In genomic region chr9:136095028-136095494, GRCh38 we compare ENCODE assay signal across 7 cellular contexts. TPM values are rescaled to one million over a fixed set of nuclear protein-coding genes. Genes with fewer than 3 reads are reported as not detected.
A peak's percentile ranks its signal among the peaks of the same experiment; 100 is the strongest.
DNase-seq lines count a peak whose midpoint lies in the region; ATAC-seq and TF ChIP-seq lines count a peak whose summit lies in the region.

Gene NACC2, minus strand, starts transcription at chr9:136095289. Its CDS starts 44,768 bp downstream, at chr9:136050521.

- ATAC-seq in psoas muscle (peak; percentile 22 to 50 (median 45)), HG03039 (IDR thresholded peaks at IDR 0.05; ENCODE audit: unreplicated experiment) (no peak)

- WGBS in psoas muscle, 3 donors = 1% methylated on average over 78 of the region's 78 CpGs; no CpG with 5 or more reads in 2 of the 3 donors

- H3K4me1 ChIP-seq in right atrium auricular region (peaks cover 0 to 62% of the 10 kb centered on the region in 2 donors), psoas muscle (peaks cover 41% of the 10 kb centered on the region)

- H3K36me3 ChIP-seq in right atrium auricular region (no peaks in the 10 kb centered on the region), psoas muscle (ENCODE audit: insufficient read depth in 1 of 2, low read depth in 1 of 2) (no peaks in the 10 kb centered on the region)

- H3K4me3 ChIP-seq in right atrium auricular region (peak within 1 kb of the TSS; percentile 90 to 91), psoas muscle (peak within 1 kb of the TSS; percentile 71)

- peak; percentile 78 for DNase-seq in GM13977 (ENCODE audit: low spot score)
- DNase-seq in NCI-H510A treated with DMSO at 0.1 percent for 48 hours (lab: John Stamatoyannopoulos, UW) = peak; percentile 38
- no peak for DNase-seq in right atrium auricular region (ENCODE audit: low spot score)
- DNase-seq in psoas muscle = peak; percentile 79 to 89
- no peak for DNase-seq in central memory CD4-positive, alpha-beta T cell

- peak within 1 kb of the TSS; percentile 59 for H3K27ac ChIP-seq in angular gyrus (ENCODE audit: low read depth, low read length)
- peak within 1 kb of the TSS; percentile 91 to 99 for H3K27ac ChIP-seq in right atrium auricular region
- H3K27ac ChIP-seq in psoas muscle = peak within 1 kb of the TSS; percentile 93

- TF ChIP-seq CTCF in GM13977 (IDR thresholded peaks at IDR 0.05; ENCODE audit: extremely low read depth, insufficient read depth, missing control alignments) = no peak
- TF ChIP-seq CTCF in right atrium auricular region (IDR thresholded peaks at IDR 0.05) = no peak
- no peak for TF ChIP-seq CTCF in psoas muscle (IDR thresholded peaks at IDR 0.05)

- intact Hi-C loops in psoas muscle (cut with DNase I) = no loop called here

- H3K9me3 ChIP-seq in right atrium auricular region (no peaks in the 10 kb centered on the region), psoas muscle (no peaks in the 10 kb centered on the region)

- in situ Hi-C loops in GM13977 (cut with MboI; ENCODE audit: low pct_unique_long_range_greater_than_20kb, low sequenced_read_pairs, unreplicated experiment) = no loop called here

- H3K27me3 ChIP-seq in right atrium auricular region (no peaks in the 10 kb centered on the region), psoas muscle (ENCODE audit: insufficient read depth in 3 of 3, low read length in 2 of 3) (no peaks in the 10 kb centered on the region)

RNA-seq across cellular contexts. Expression of gene NACC2, which starts in this region (rescaled TPM):
- total RNA-seq in right atrium auricular region = 10 to 100 TPM; 49.1 to 55.5 TPM
- 10 to 100 TPM; 18.4 to 33.5 (median 28.0) TPM for total RNA-seq in psoas muscle
- polyA plus RNA-seq in psoas muscle = 10 to 100 TPM in 2 of 3 donors, 1 to 10 TPM in 1; 8.5 to 14.0 (median 10.4) TPM

Comparison
In these comparisons a context has a peak if more than half of its experiments do, and no peak if none do; other contexts are left out.
1. DNase-seq: peak in GM13977 (single experiment), NCI-H510A treated with DMSO at 0.1 percent for 48 hours (single experiment) and psoas muscle (2 of 2); none in right atrium auricular region (single experiment) and central memory CD4-positive, alpha-beta T cell (single experiment).
2. Peak in every context shown above with its lines, with median percentiles within 50 percentile points of each other: H3K27ac ChIP-seq.